In genomic region chr12:54967461-54967860, GRCh38 we compare ENCODE assay signal across 16 cellular contexts. TPM values are rescaled to one million over a fixed set of nuclear protein-coding genes. Genes with fewer than 3 reads are reported as not detected.
DNase-seq lines count a peak whose midpoint lies in the region; ATAC-seq and TF ChIP-seq lines count a peak whose summit lies in the region.
"Had no signal": no experiment of that assay in that cellular context is flagged by ENCODE, and none has a peak within 500 bp of the region (broad histone marks: within the 10 kb centered on the region; RNA-seq: fewer than 3 reads in every experiment).

No MANE protein-coding gene starts in this region.

- no peaks in the 10 kb centered on the region for H3K9me3 Mint-ChIP-seq in natural killer cell
- no peaks in the 10 kb centered on the region for H3K9me3 Mint-ChIP-seq in natural killer cell treated with Interleukin-12 subunit alpha and Interleukin-12 subunit beta and Interleukin-15 and Interleukin-18, amount 100 ng/mL, for 72 hours
- H3K9me3 Mint-ChIP-seq in activated T-cell treated with anti-CD3 and anti-CD28 coated beads, Interleukin-2, amount 50 U/mL, for 4 hours, result no peaks in the 10 kb centered on the region
- H3K9me3 Mint-ChIP-seq: activated naive CD4-positive, alpha-beta T cell treated with anti-CD3 and anti-CD28 coated beads, Interleukin-2, amount 50 U/mL, for 72 hours; WTC11 had no signal

- peak overlapping the region in 1 of 2 donors; percentile 39 for H3K27ac Mint-ChIP-seq in natural killer cell
- peak overlapping the region in 1 of 2 donors; percentile 6 for H3K27ac Mint-ChIP-seq in natural killer cell treated with Interleukin-12 subunit alpha and Interleukin-12 subunit beta and Interleukin-15 and Interleukin-18, amount 100 ng/mL, for 72 hours
- H3K27ac Mint-ChIP-seq: WTC11 had no signal

- TF ChIP-seq CTCF in natural killer cell (IDR thresholded peaks at IDR 0.05) (no peak), fibroblast of mammary gland (conservative IDR thresholded peaks at IDR 0.05; ENCODE audit: control insufficient read depth, insufficient read depth, low read depth, low read length) (no peak)

- peak overlapping the region; percentile 0 for H3K4me3 Mint-ChIP-seq in natural killer cell
- no peak overlapping the region for H3K4me3 Mint-ChIP-seq in natural killer cell treated with Interleukin-12 subunit alpha and Interleukin-12 subunit beta and Interleukin-15 and Interleukin-18, amount 100 ng/mL, for 72 hours
- peak overlapping the region; percentile 47 for H3K4me3 Mint-ChIP-seq in activated T-cell treated with anti-CD3 and anti-CD28 coated beads, Interleukin-2, amount 50 U/mL, for 4 hours
- H3K4me3 Mint-ChIP-seq: WTC11 had no signal

- intact Hi-C loops in natural killer cell (cut with micrococcal nuclease) (no loop called here), head of caudate nucleus (cut with DNase I) (no loop called here)

- no peak for ATAC-seq in natural killer cell
- no peak for ATAC-seq in natural killer cell treated with Interleukin-12 subunit alpha and Interleukin-12 subunit beta and Interleukin-15 and Interleukin-18, amount 100 ng/mL, for 72 hours
- peak; percentile 46 to 65 for ATAC-seq in activated T-cell treated with anti-CD3 and anti-CD28 coated beads, Interleukin-2, amount 50 U/mL, for 4 hours
- ATAC-seq in HG02840 (IDR thresholded peaks at IDR 0.05; ENCODE audit: low FRiP score, unreplicated experiment), result no peak
- ATAC-seq: WTC11 had no signal

- H3K36me3 Mint-ChIP-seq in natural killer cell, result peaks cover 38% of the 10 kb centered on the region
- H3K36me3 Mint-ChIP-seq in natural killer cell treated with Interleukin-12 subunit alpha and Interleukin-12 subunit beta and Interleukin-15 and Interleukin-18, amount 100 ng/mL, for 72 hours, result peaks cover 29% of the 10 kb centered on the region
- H3K36me3 Mint-ChIP-seq in activated T-cell treated with anti-CD3 and anti-CD28 coated beads, Interleukin-2, amount 50 U/mL, for 4 hours (ENCODE audit: insufficient read depth), result peaks cover 71% of the 10 kb centered on the region
- H3K36me3 Mint-ChIP-seq: WTC11 had no signal

- H3K4me3 ChIP-seq in fibroblast of mammary gland (ENCODE audit: control insufficient read depth, low read depth, low read length), result no peak overlapping the region
- H3K4me3 ChIP-seq: prostate gland had no signal

- H3K4me1 Mint-ChIP-seq in natural killer cell, result peaks cover 15 to 22% of the 10 kb centered on the region in 2 donors
- H3K4me1 Mint-ChIP-seq in natural killer cell treated with Interleukin-12 subunit alpha and Interleukin-12 subunit beta and Interleukin-15 and Interleukin-18, amount 100 ng/mL, for 72 hours (ENCODE audit: low read depth in 2 of 2), result peaks cover 15 to 21% of the 10 kb centered on the region in 2 donors
- H3K4me1 Mint-ChIP-seq in activated T-cell treated with anti-CD3 and anti-CD28 coated beads, Interleukin-2, amount 50 U/mL, for 4 hours (ENCODE audit: low read depth), result peaks cover 75% of the 10 kb centered on the region
- H3K4me1 Mint-ChIP-seq: WTC11 had no signal

- no peaks in the 10 kb centered on the region for H3K27me3 Mint-ChIP-seq in natural killer cell (ENCODE audit: low read depth in 2 of 2)
- no peaks in the 10 kb centered on the region for H3K27me3 Mint-ChIP-seq in natural killer cell treated with Interleukin-12 subunit alpha and Interleukin-12 subunit beta and Interleukin-15 and Interleukin-18, amount 100 ng/mL, for 72 hours
- H3K27me3 Mint-ChIP-seq in activated T-cell treated with anti-CD3 and anti-CD28 coated beads, Interleukin-2, amount 50 U/mL, for 4 hours (ENCODE audit: low read depth), result no peaks in the 10 kb centered on the region

- DNase-seq in natural killer cell, result no peak
- no peak for DNase-seq in natural killer cell treated with Interleukin-12 subunit alpha and Interleukin-12 subunit beta and Interleukin-15 and Interleukin-18, amount 100 ng/mL, for 72 hours (ENCODE audit: low spot score)
- no peak for DNase-seq in activated T-cell treated with anti-CD3 and anti-CD28 coated beads, Interleukin-2, amount 50 U/mL, for 4 hours
- DNase-seq in fibroblast of mammary gland (ENCODE audit: low read depth), result peak; percentile 6
- DNase-seq in head of caudate nucleus, result no peak
- DNase-seq in SKM-1 treated with dmso at 0.1 percent for 144 hours (lab: John Stamatoyannopoulos, UW; ENCODE audit: unreplicated experiment), result no peak
- no peak for DNase-seq in Ammon's horn (ENCODE audit: low spot score)
- DNase-seq: NCI-H187 treated with DMSO at 0.1 percent for 48 hours, NCI-H774, SHP77 had no signal

RNA-seq across cellular contexts. Expression of gene TESPA1, which starts 17.1 kb away (rescaled TPM):
- 10 to 100 TPM; 39.9 to 59.6 (median 53.5) TPM for total RNA-seq in natural killer cell
- 10 to 100 TPM; 45.9 to 67.2 TPM for total RNA-seq in natural killer cell treated with Interleukin-12 subunit alpha and Interleukin-12 subunit beta and Interleukin-15 and Interleukin-18, amount 100 ng/mL, for 72 hours
- 100 to 1,000 TPM in 1 of 3 donors, 10 to 100 TPM in 2; 89.6 to 102 (median 94.8) TPM for total RNA-seq in activated T-cell treated with anti-CD3 and anti-CD28 coated beads, Interleukin-2, amount 50 U/mL, for 4 hours
- total RNA-seq: fibroblast of villous mesenchyme had no signal

RNA-seq across cellular contexts. Expression of gene NEUROD4, which starts 52.3 kb away (rescaled TPM):
- not detected for total RNA-seq in natural killer cell
- not detected for total RNA-seq in natural killer cell treated with Interleukin-12 subunit alpha and Interleukin-12 subunit beta and Interleukin-15 and Interleukin-18, amount 100 ng/mL, for 72 hours
- not detected for total RNA-seq in activated T-cell treated with anti-CD3 and anti-CD28 coated beads, Interleukin-2, amount 50 U/mL, for 4 hours
- total RNA-seq: activated naive CD4-positive, alpha-beta T cell treated with anti-CD3 and anti-CD28 coated beads, Interleukin-2, amount 50 U/mL, for 72 hours; fibroblast of villous mesenchyme; mononuclear cell; WTC11 had no signal

Comparison
In these comparisons a context has a peak if more than half of its experiments do, and no peak if none do; other contexts are left out.
1. ATAC-seq: peak in activated T-cell treated with anti-CD3 and anti-CD28 coated beads, Interleukin-2, amount 50 U/mL, for 4 hours (2 of 2); none in natural killer cell (0 of 3), natural killer cell treated with Interleukin-12 subunit alpha and Interleukin-12 subunit beta and Interleukin-15 and Interleukin-18, amount 100 ng/mL, for 72 hours (0 of 2) and HG02840 (single experiment).